ENCODE assay signal across 8 cellular contexts in the genomic region with DNA sequence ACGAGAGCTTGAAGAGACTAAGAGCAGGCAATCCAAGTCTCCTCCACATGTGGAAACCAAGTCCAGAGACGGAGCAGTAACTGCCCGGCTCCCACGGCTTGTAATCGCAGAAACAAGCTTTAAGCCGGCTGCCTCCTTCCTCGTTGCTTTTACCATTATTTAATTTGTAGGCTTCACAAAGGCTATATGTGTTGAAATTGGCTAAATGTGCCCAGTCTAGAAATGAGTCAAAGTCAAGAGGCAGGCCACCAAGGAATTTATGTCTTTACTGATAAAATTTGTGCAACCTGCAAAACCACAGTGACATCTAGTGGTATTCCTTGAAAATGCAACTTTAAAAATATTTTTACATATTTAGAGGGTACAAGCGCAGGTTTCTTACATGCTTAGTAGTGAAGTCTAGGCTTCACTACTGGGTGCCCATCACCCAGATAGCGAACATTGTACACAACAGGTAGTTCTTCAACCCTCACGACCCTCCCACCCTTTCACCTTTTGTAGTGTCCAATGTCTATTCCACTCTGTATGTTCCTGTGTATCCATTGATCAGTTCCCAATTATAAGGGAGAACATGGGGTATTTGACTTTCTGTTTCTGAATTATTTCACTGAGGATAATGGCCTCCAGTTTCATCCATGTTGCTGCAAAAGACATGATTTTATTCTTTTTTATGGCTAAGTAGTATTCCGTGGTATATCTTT. TPM values are rescaled to one million over a fixed set of nuclear protein-coding genes. Genes with fewer than 3 reads are reported as not detected.
DNase-seq lines count a peak whose midpoint lies in the region; ATAC-seq and TF ChIP-seq lines count a peak whose summit lies in the region.

No MANE protein-coding gene starts in this region.

- peak; percentile 40 for DNase-seq in AG04449 (ENCODE audit: low read depth, low spot score)
- DNase-seq in HuH-7 (ENCODE audit: low spot score), result peak; percentile 27
- DNase-seq in RWPE1 (ENCODE audit: low spot score), result peak; percentile 65
- DNase-seq in epithelial cell of proximal tubule (ENCODE audit: low read depth), result peak; percentile 16
- DNase-seq in naive thymus-derived CD8-positive, alpha-beta T cell, result peak in 3 of 10 donors; percentile 56 to 65 (median 57)
- DNase-seq in cortex of kidney (lab: John Stamatoyannopoulos, UW), result no peak
- DNase-seq in activated CD4-positive, CD25-positive, alpha-beta regulatory T cell (lab: John Stamatoyannopoulos, UW), result no peak

- peaks cover 0 to 13% (median 4%) of the 10 kb centered on the region in 5 donors for H3K27me3 Mint-ChIP-seq in naive thymus-derived CD8-positive, alpha-beta T cell

- no peak overlapping the region for H3K4me3 ChIP-seq in AG04449 (ENCODE audit: low read depth, low read length)
- H3K4me3 ChIP-seq in epithelial cell of proximal tubule (ENCODE audit: low read depth, low read length), result no peak overlapping the region

- H3K4me3 Mint-ChIP-seq in naive thymus-derived CD8-positive, alpha-beta T cell, result no peak overlapping the region

- no peaks in the 10 kb centered on the region for H3K9me3 Mint-ChIP-seq in naive thymus-derived CD8-positive, alpha-beta T cell

- POLR2A ChIA-PET in AG04449 (lab: Yijun Ruan, JAX), result interaction anchor here (0.6 kb wide), 1 partner anchor 1228 kb away, joined by 3 read pairs; no protein-coding TSS in a partner anchor
- POLR2A ChIA-PET in RWPE1 (lab: Yijun Ruan, JAX; ENCODE audit: low non-redundant PET), result no interaction called here
- POLR2A ChIA-PET in naive thymus-derived CD8-positive, alpha-beta T cell (lab: Charles Lee), result interaction anchor here (1.0 kb wide), 1 partner anchor 438 kb away, joined by 5 read pairs; no protein-coding TSS in a partner anchor

- H3K4me1 Mint-ChIP-seq in naive thymus-derived CD8-positive, alpha-beta T cell, result no peaks in the 10 kb centered on the region

- no peak overlapping the region for H3K27ac Mint-ChIP-seq in naive thymus-derived CD8-positive, alpha-beta T cell

- CTCF ChIA-PET in AG04449 (lab: Yijun Ruan, JAX) (interaction anchor here (0.6 to 4.3 kb wide), 50 partner anchors 9 to 1984 kb away, joined by 3 to 43 read pairs (median 4); a partner anchor contains a TSS), RWPE1 (lab: Yijun Ruan, JAX) (interaction anchor here (0.6 to 2.1 kb wide), 20 partner anchors 14 to 1724 kb away, joined by 3 to 14 read pairs (median 4); no protein-coding TSS in a partner anchor)

- peak; percentile 14 to 35 for ATAC-seq in naive thymus-derived CD8-positive, alpha-beta T cell

- no peak overlapping the region for H3K27ac ChIP-seq in RWPE1

- H3K36me3 Mint-ChIP-seq in naive thymus-derived CD8-positive, alpha-beta T cell, result no peaks in the 10 kb centered on the region

- TF ChIP-seq CTCF in AG04449 (IDR thresholded peaks at IDR 0.05; ENCODE audit: insufficient read depth, low read length, missing control alignments) (peak; percentile 50), GM12873 (IDR thresholded peaks at IDR 0.05; ENCODE audit: insufficient read depth, low read depth, low read length, missing control alignments) (peak; percentile 73), RWPE1 (conservative IDR thresholded peaks at IDR 0.05; ENCODE audit: low read depth) (peak; percentile 88), epithelial cell of proximal tubule (conservative IDR thresholded peaks at IDR 0.05; ENCODE audit: low read depth, low read length) (peak; percentile 71)

RNA-seq across cellular contexts. Expression of a gene that starts 33.5 kb away (rescaled TPM):
- total RNA-seq in epithelial cell of proximal tubule, result not detected in 2 replicates
- 1 to 10 TPM; 2.9 to 4.8 TPM for total RNA-seq in naive thymus-derived CD8-positive, alpha-beta T cell
- under 1 TPM in 2 of 3 donors, not detected in 1; 0.07 to 0.60 TPM for polyA plus RNA-seq in naive thymus-derived CD8-positive, alpha-beta T cell

Comparison
In these comparisons a context has a peak if more than half of its experiments do, and no peak if none do; other contexts are left out.
1. DNase-seq: peak in AG04449 (single experiment), HuH-7 (single experiment), RWPE1 (single experiment) and epithelial cell of proximal tubule (single experiment); none in cortex of kidney (single experiment) and activated CD4-positive, CD25-positive, alpha-beta regulatory T cell (0 of 4).
2. Peak in every context shown above with its lines, with median percentiles within 50 percentile points of each other: CTCF ChIP-seq.